Comparison of ENCODE assay signal across 22 cellular contexts in genomic region chr2:2650608-2651375, GRCh38.
"Had no signal": no experiment of that assay in that cellular context is flagged by ENCODE, and none has a peak within 500 bp of the region (broad histone marks: within the 10 kb centered on the region; RNA-seq: fewer than 3 reads in every experiment).

No MANE protein-coding gene starts in this region.

- H3K9me3 ChIP-seq: gastroesophageal sphincter, pancreas, suprapubic skin, thyroid gland, uterus had no signal

- H3K4me2 ChIP-seq: hepatocyte had no signal

- H3K27me3 Mint-ChIP-seq: dendritic cell treated with granulocyte-macrophage colony-stimulating factor and Interleukin-4, amounts not matched to agents 40 ng/mL and 50 ng/mL, for 4 days had no signal

- H3K4me3 Mint-ChIP-seq: dendritic cell treated with granulocyte-macrophage colony-stimulating factor and Interleukin-4, amounts not matched to agents 40 ng/mL and 50 ng/mL, for 4 days; effector memory CD8-positive, alpha-beta T cell; naive thymus-derived CD4-positive, alpha-beta T cell; neural crest cell; type B pancreatic cell had no signal

- H3K36me3 Mint-ChIP-seq: naive thymus-derived CD4-positive, alpha-beta T cell; type B pancreatic cell had no signal

- H3K79me2 ChIP-seq: hepatocyte had no signal

- H3K27ac ChIP-seq: epithelial cell of prostate, esophagus muscularis mucosa, gastroesophageal sphincter, hepatocyte, pancreas, suprapubic skin, thyroid gland, uterus had no signal

- FAIRE-seq: colon, pancreas had no signal

- H3K9me3 Mint-ChIP-seq: dendritic cell treated with granulocyte-macrophage colony-stimulating factor and Interleukin-4, amounts not matched to agents 40 ng/mL and 50 ng/mL, for 4 days; neural crest cell; type B pancreatic cell had no signal

- H3K4me3 ChIP-seq: esophagus muscularis mucosa, gastroesophageal sphincter, hepatocyte, pancreas, suprapubic skin, thyroid gland, uterus had no signal

- H3K27ac Mint-ChIP-seq: dendritic cell treated with granulocyte-macrophage colony-stimulating factor and Interleukin-4, amounts not matched to agents 40 ng/mL and 50 ng/mL, for 4 days; effector memory CD8-positive, alpha-beta T cell; progenitor cell of endocrine pancreas; type B pancreatic cell had no signal

- H2AFZ ChIP-seq: hepatocyte had no signal

- H3K4me1 ChIP-seq: pancreas, suprapubic skin, uterus had no signal

- ATAC-seq: effector memory CD8-positive, alpha-beta T cell; gastroesophageal sphincter; naive thymus-derived CD4-positive, alpha-beta T cell; pancreas; right cardiac atrium had no signal

- DNase-seq: cerebellar nuclear complex; effector memory CD8-positive, alpha-beta T cell; kidney glomerular epithelial cell; mammary epithelial cell; naive thymus-derived CD4-positive, alpha-beta T cell; nucleus accumbens; pancreas; right cardiac atrium; stimulated activated CD4-positive, alpha-beta T cell treated with anti-CD3 and anti-CD28 coated beads, Interleukin-2, amount 100 ng/mL, for 48 hours; stimulated activated naive CD4-positive, alpha-beta T cell treated with Interleukin-2 at 50 U/mL for 16 hours; thyroid gland; uterus had no signal

- H3K27me3 ChIP-seq: hepatocyte, pancreas, thyroid gland, uterus had no signal

- H3K36me3 ChIP-seq: esophagus muscularis mucosa, gastroesophageal sphincter, pancreas, suprapubic skin, thyroid gland, uterus had no signal
